Comparison of ENCODE assay signal across 8 cellular contexts in genomic region chr7:138979988-138980574, GRCh38. TPM values are rescaled to one million over a fixed set of nuclear protein-coding genes. Genes with fewer than 3 reads are reported as not detected.
DNase-seq lines count a peak whose midpoint lies in the region; ATAC-seq and TF ChIP-seq lines count a peak whose summit lies in the region.

No MANE protein-coding gene starts in this region.

- CTCF ChIA-PET in WTC11 (lab: Charles Lee), result interaction anchor here (0.8 to 2.6 kb wide), 5 partner anchors 38 to 1225 kb away, joined by 3 to 8 read pairs (median 3); no protein-coding TSS in a partner anchor

- no peak for TF ChIP-seq CTCF in WTC11 (IDR thresholded peaks at IDR 0.05)

- no peaks in the 10 kb centered on the region for H3K36me3 Mint-ChIP-seq in T-helper 1 cell treated with Interleukin-12 subunit alpha and Interleukin-12 subunit beta and Interleukin-4 antibody, amounts not matched to agents 30 μg/mL and 1 μg/mL, for 36 hours (ENCODE audit: low read depth)
- no peaks in the 10 kb centered on the region for H3K36me3 Mint-ChIP-seq in WTC11

- DNase-seq in T-helper 1 cell, result no peak
- no peak for DNase-seq in WTC11 (ENCODE audit: low spot score)

- no peak overlapping the region for H3K27ac ChIP-seq in iPS-20b (ENCODE audit: low read length)
- no peak overlapping the region for H3K27ac ChIP-seq in subcutaneous abdominal adipose tissue (ENCODE audit: low read depth, low read length)

- no peak overlapping the region for H3K27ac Mint-ChIP-seq in T-helper 1 cell treated with Interleukin-12 subunit alpha and Interleukin-12 subunit beta and Interleukin-4 antibody, amounts not matched to agents 30 μg/mL and 1 μg/mL, for 36 hours
- no peak overlapping the region for H3K27ac Mint-ChIP-seq in WTC11

- H3K27me3 ChIP-seq in iPS-20b (ENCODE audit: insufficient read depth, low read length), result peaks cover 23% of the 10 kb centered on the region
- H3K27me3 ChIP-seq in subcutaneous abdominal adipose tissue (ENCODE audit: control insufficient read depth in 5 of 5, insufficient read depth in 4 of 5, low read length in 5 of 5), result peaks cover 0 to 14% (median 11%) of the 10 kb centered on the region in 5 donors

- no peak for ATAC-seq in WTC11
- no peak for ATAC-seq in GM21786 (IDR thresholded peaks at IDR 0.05; ENCODE audit: unreplicated experiment)
- ATAC-seq in GM21723 (IDR thresholded peaks at IDR 0.05; ENCODE audit: unreplicated experiment), result no peak
- no peak for ATAC-seq in HG02981 (IDR thresholded peaks at IDR 0.05; ENCODE audit: unreplicated experiment)

- H3K4me1 ChIP-seq in iPS-20b (ENCODE audit: insufficient read depth, low read length) (peaks cover 24% of the 10 kb centered on the region), subcutaneous abdominal adipose tissue (ENCODE audit: control insufficient read depth in 5 of 5, insufficient read depth in 5 of 5, low read length in 5 of 5) (peaks cover 0 to 21% (median 16%) of the 10 kb centered on the region in 5 donors)

- POLR2A ChIA-PET in WTC11 (lab: Charles Lee), result no interaction called here

- H3K4me3 Mint-ChIP-seq in T-helper 1 cell treated with Interleukin-12 subunit alpha and Interleukin-12 subunit beta and Interleukin-4 antibody, amounts not matched to agents 30 μg/mL and 1 μg/mL, for 36 hours, result peak overlapping the region; percentile 86
- peak overlapping the region; percentile 83 for H3K4me3 Mint-ChIP-seq in WTC11

- H3K4me3 ChIP-seq in iPS-20b (ENCODE audit: low read length) (peak overlapping the region; percentile 93), subcutaneous abdominal adipose tissue (ENCODE audit: low read depth in 1 of 5, low read length in 5 of 5) (peak overlapping the region in 4 of 5 donors; percentile 67 to 75 (median 72))

- H3K9me3 ChIP-seq in iPS-20b (ENCODE audit: insufficient read depth, low read depth, low read length) (no peaks in the 10 kb centered on the region), subcutaneous abdominal adipose tissue (ENCODE audit: control insufficient read depth in 5 of 5, low read length in 5 of 5) (no peaks in the 10 kb centered on the region)

- H3K27me3 Mint-ChIP-seq in T-helper 1 cell treated with Interleukin-12 subunit alpha and Interleukin-12 subunit beta and Interleukin-4 antibody, amounts not matched to agents 30 μg/mL and 1 μg/mL, for 36 hours (ENCODE audit: low read depth), result peaks cover 52% of the 10 kb centered on the region
- H3K27me3 Mint-ChIP-seq in WTC11 (ENCODE audit: low read depth), result peaks cover 28% of the 10 kb centered on the region

- H3K36me3 ChIP-seq in iPS-20b (ENCODE audit: insufficient read depth, low read depth, low read length) (no peaks in the 10 kb centered on the region), subcutaneous abdominal adipose tissue (ENCODE audit: control insufficient read depth in 5 of 5, insufficient read depth in 5 of 5, low read length in 5 of 5) (no peaks in the 10 kb centered on the region)

- H3K4me1 Mint-ChIP-seq in T-helper 1 cell treated with Interleukin-12 subunit alpha and Interleukin-12 subunit beta and Interleukin-4 antibody, amounts not matched to agents 30 μg/mL and 1 μg/mL, for 36 hours (ENCODE audit: low read depth), result peaks cover 12% of the 10 kb centered on the region
- peaks cover 54% of the 10 kb centered on the region for H3K4me1 Mint-ChIP-seq in WTC11

- peak overlapping the region; percentile 95; the same call in 1 of the 2 replicates for H3K9ac ChIP-seq in iPS-20b (ENCODE audit: low read depth, low read length)
- peak overlapping the region in 3 of 5 donors; percentile 48 to 64 (median 63) for H3K9ac ChIP-seq in subcutaneous abdominal adipose tissue (ENCODE audit: low read length in 5 of 5)

- H3K9me3 Mint-ChIP-seq in T-helper 1 cell treated with Interleukin-12 subunit alpha and Interleukin-12 subunit beta and Interleukin-4 antibody, amounts not matched to agents 30 μg/mL and 1 μg/mL, for 36 hours, result no peaks in the 10 kb centered on the region
- H3K9me3 Mint-ChIP-seq in WTC11, result no peaks in the 10 kb centered on the region

TF ChIP-seq in WTC11, 78 proteins besides CTCF, POLR2A, EP300 and RAD21 (continues in another document):
- TF ChIP-seq ZMAT4 (CRISPR knock-in tag; IDR thresholded peaks at IDR 0.05) (no peak), ZNF263 (CRISPR knock-in tag; IDR thresholded peaks at IDR 0.05; ENCODE audit: low read depth) (no peak), ATF3 (CRISPR knock-in tag; conservative IDR thresholded peaks at IDR 0.05) (no peak), NFYB (CRISPR knock-in tag; conservative IDR thresholded peaks at IDR 0.05; ENCODE audit: low read depth) (no peak), MAX (CRISPR knock-in tag; IDR thresholded peaks at IDR 0.05) (no peak), CDX4 (CRISPR knock-in tag; IDR thresholded peaks at IDR 0.05; ENCODE audit: borderline replicate concordance) (no peak), SMAD4 (CRISPR knock-in tag; IDR thresholded peaks at IDR 0.05) (no peak), ATF2 (CRISPR knock-in tag; IDR thresholded peaks at IDR 0.05; ENCODE audit: borderline replicate concordance, low read depth) (no peak), ZNF121 (CRISPR knock-in tag; IDR thresholded peaks at IDR 0.05) (no peak), ARID4B (CRISPR knock-in tag; IDR thresholded peaks at IDR 0.05; ENCODE audit: borderline replicate concordance) (no peak), MYBL2 (CRISPR knock-in tag; IDR thresholded peaks at IDR 0.05) (no peak), ATF1 (CRISPR knock-in tag; IDR thresholded peaks at IDR 0.05) (no peak), SOX15 (CRISPR knock-in tag; IDR thresholded peaks at IDR 0.05) (no peak), ZNF671 (CRISPR knock-in tag; IDR thresholded peaks at IDR 0.05) (no peak)

RNA-seq across cellular contexts. Expression of gene KIAA1549, which starts 1.1 kb away (rescaled TPM):
- 16.3 to 18.7 TPM (median 17.2 TPM) in 3 replicates for total RNA-seq in WTC11 (2021)

RNA-seq across cellular contexts. Expression of gene ZC3HAV1L, which starts 55.8 kb away (rescaled TPM):
- 5.8 to 9.3 TPM (median 7.1 TPM) in 3 replicates for total RNA-seq in WTC11 (2021)
